ENCODE assay signal across 7 cellular contexts in the genomic region with DNA sequence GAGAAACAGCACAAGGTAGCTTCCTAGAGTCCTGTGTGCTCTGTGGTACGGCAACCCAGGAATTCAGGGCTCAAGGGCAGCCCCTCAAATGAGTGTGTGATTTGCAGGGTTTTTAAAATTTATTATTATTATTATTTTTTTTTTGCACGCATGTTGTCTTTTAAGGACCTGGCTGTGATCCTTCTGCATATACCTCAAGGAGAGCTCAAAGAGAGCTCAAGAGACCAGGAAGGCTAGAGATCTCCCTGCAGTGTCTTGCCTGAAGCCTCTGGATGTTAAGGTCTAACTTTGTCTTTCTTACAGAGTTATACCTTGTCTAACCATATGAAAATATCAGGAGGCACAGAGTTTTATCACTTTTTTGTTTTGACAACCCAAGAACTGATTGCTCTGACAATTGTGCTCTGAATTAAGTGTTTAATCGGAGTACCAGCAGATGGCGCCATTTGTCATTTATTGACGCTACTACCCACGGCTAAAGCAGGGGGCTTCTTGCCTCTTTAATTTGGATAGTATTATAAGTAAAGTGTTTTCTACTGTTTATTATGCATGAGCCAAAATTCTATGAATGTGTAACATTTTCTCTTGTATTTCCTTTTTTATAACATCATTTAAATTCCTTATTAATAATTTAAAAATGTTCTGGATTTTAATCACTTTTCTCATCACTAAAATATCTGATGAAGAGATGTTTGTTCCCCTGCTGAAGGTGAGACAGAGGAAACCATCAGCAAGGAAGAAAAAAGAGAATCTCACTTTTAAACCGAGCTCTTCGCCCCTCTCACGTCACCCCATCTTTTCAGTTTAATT. TPM values are rescaled to one million over a fixed set of nuclear protein-coding genes. Genes with fewer than 3 reads are reported as not detected.
DNase-seq lines count a peak whose midpoint lies in the region; ATAC-seq, FAIRE-seq and TF ChIP-seq lines count a peak whose summit lies in the region.

No MANE protein-coding gene starts in this region.

- no peaks in the 10 kb centered on the region for H3K36me3 Mint-ChIP-seq in naive B cell

- no peaks in the 10 kb centered on the region for H3K4me1 Mint-ChIP-seq in naive B cell

- H3K9me3 Mint-ChIP-seq in naive B cell: no peaks in the 10 kb centered on the region

- peaks cover 15 to 21% (median 18%) of the 10 kb centered on the region in 3 donors for H3K27me3 Mint-ChIP-seq in naive B cell

- FAIRE-seq in endometrium (lab: Jason Lieb, UNC): peak; percentile 93

- no peak overlapping the region for H3K27ac Mint-ChIP-seq in naive B cell

- ATAC-seq in HG03439 (IDR thresholded peaks at IDR 0.05; ENCODE audit: unreplicated experiment) (peak; percentile 66), naive B cell (ENCODE audit: low read depth in 2 of 2) (peak; percentile 63 to 71)

- H3K4me3 Mint-ChIP-seq in naive B cell: no peak overlapping the region

- TF ChIP-seq CTCF in GM13977 (IDR thresholded peaks at IDR 0.05; ENCODE audit: extremely low read depth, insufficient read depth, missing control alignments): peak; percentile 69

- in situ Hi-C loops in GM13977 (cut with MboI; ENCODE audit: low pct_unique_long_range_greater_than_20kb, low sequenced_read_pairs, unreplicated experiment): no loop called here

- peak; percentile 52 for DNase-seq in GM13977 (ENCODE audit: low spot score)
- peak; percentile 89 for DNase-seq in NCI-H82 (lab: John Stamatoyannopoulos, UW)
- DNase-seq in activated CD8-positive, alpha-beta memory T cell treated with anti-CD3 and anti-CD28 coated beads for 1 hour (ENCODE audit: extremely low read depth in 1 of 2, low read depth in 1 of 2): peak; percentile 19 to 46
- DNase-seq in naive B cell: peak; percentile 56
- peak; percentile 28 for DNase-seq in stimulated activated naive CD4-positive, alpha-beta T cell treated with Interleukin-2 at 50 U/mL for 16 hours (lab: John Stamatoyannopoulos, UW)

RNA-seq across cellular contexts. Expression of a gene that starts 35.8 kb away (rescaled TPM):
- 10 to 100 TPM; 11.7 to 17.5 (median 14.4) TPM for polyA plus RNA-seq in naive B cell (ENCODE audit: low read depth in 6 of 6)

Comparison
In these comparisons a context has a peak if more than half of its experiments do, and no peak if none do; other contexts are left out.
1. Peak in every context shown above with its lines: DNase-seq and ATAC-seq.
2. DNase-seq: peak in every context shown above with its lines; median percentile 89 in NCI-H82; 56 in naive B cell; 52 in GM13977; 32 in activated CD8-positive, alpha-beta memory T cell treated with anti-CD3 and anti-CD28 coated beads for 1 hour; 28 in stimulated activated naive CD4-positive, alpha-beta T cell treated with Interleukin-2 at 50 U/mL for 16 hours.